ENCODE assay signal across 8 cellular contexts in genomic region chr11:111982019-111982464, GRCh38. TPM values are rescaled to one million over a fixed set of nuclear protein-coding genes. Genes with fewer than 3 reads are reported as not detected.
A peak's percentile ranks its signal among the peaks of the same experiment; 100 is the strongest.
DNase-seq lines count a peak whose midpoint lies in the region; ATAC-seq lines count a peak whose summit lies in the region.

No MANE protein-coding gene starts in this region.

- H3K4me2 ChIP-seq in trophoblast cell (ENCODE audit: low read length), result peak overlapping the region; percentile 27

- H2BK5ac ChIP-seq in trophoblast cell (ENCODE audit: low read depth, low read length, poor library complexity), result no peak overlapping the region

- no peak overlapping the region for H2AK5ac ChIP-seq in trophoblast cell (ENCODE audit: low read length)

- H3K18ac ChIP-seq in trophoblast cell (ENCODE audit: low read length), result no peak overlapping the region

- no peak overlapping the region for H4K12ac ChIP-seq in trophoblast cell (ENCODE audit: low read depth, low read length)

- peaks cover 2% of the 10 kb centered on the region for H3K27me3 ChIP-seq in trophoblast cell (ENCODE audit: insufficient read depth, low read length)

- no peak overlapping the region for H2BK12ac ChIP-seq in trophoblast cell (ENCODE audit: low read length)

- no peak overlapping the region for H3K9ac ChIP-seq in trophoblast cell (ENCODE audit: low read length)

- ATAC-seq in HG02678 (IDR thresholded peaks at IDR 0.05; ENCODE audit: unreplicated experiment) (peak; percentile 66), HG02588 (IDR thresholded peaks at IDR 0.05; ENCODE audit: unreplicated experiment) (no peak)

- no peak overlapping the region for H4K91ac ChIP-seq in trophoblast cell (ENCODE audit: low read depth, low read length)

- peaks cover 6% of the 10 kb centered on the region for H3K79me1 ChIP-seq in trophoblast cell (ENCODE audit: low read length)

- no peak overlapping the region for H3K23ac ChIP-seq in trophoblast cell (ENCODE audit: low read length)

- DNase-seq in ELR (ENCODE audit: low read depth) (peak; percentile 47), NCI-H69 (lab: John Stamatoyannopoulos, UW) (peak; percentile 74), glomerular visceral epithelial cell (ENCODE audit: extremely low spot score) (peak; percentile 56), trophoblast cell (peak; percentile 80 to 82), mesenteric fat pad (ENCODE audit: low spot score) (no peak)
- peak; percentile 21 for DNase-seq in activated gamma-delta T cell treated with anti-CD3 and anti-CD28 coated beads, Interleukin-2, amount 50 U/mL, for 16 hours (ENCODE audit: low read depth)

- H4K8ac ChIP-seq in trophoblast cell (ENCODE audit: low read depth, low read length), result no peak overlapping the region

- H3K14ac ChIP-seq in trophoblast cell (ENCODE audit: low read length), result no peak overlapping the region

- H3K9me3 ChIP-seq in trophoblast cell (ENCODE audit: insufficient read depth, low read depth, low read length), result no peaks in the 10 kb centered on the region

- no peaks in the 10 kb centered on the region for H3K36me3 ChIP-seq in trophoblast cell (ENCODE audit: control insufficient read depth in 1 of 2, insufficient read depth in 2 of 2, low read length in 2 of 2)

- peaks cover 7 to 11% of the 10 kb centered on the region in 2 experiments for H3K4me1 ChIP-seq in trophoblast cell (ENCODE audit: control insufficient read depth in 1 of 2, insufficient read depth in 2 of 2, low read length in 2 of 2)

- H2BK120ac ChIP-seq in trophoblast cell (ENCODE audit: insufficient read depth, low read length, poor library complexity), result no peak overlapping the region

- H2AFZ ChIP-seq in trophoblast cell (ENCODE audit: insufficient read depth, low read length, poor library complexity), result peak overlapping the region; percentile 59

- H3K4ac ChIP-seq in trophoblast cell (ENCODE audit: low read depth, low read length), result no peak overlapping the region

- no CpG with 5 or more reads among the region's 7 CpGs for WGBS in trophoblast cell (ENCODE audit: extremely low coverage, insufficient coverage, insufficient read length)

- H3K4me3 ChIP-seq in trophoblast cell (ENCODE audit: low read depth, low read length), result no peak overlapping the region

- H3K27ac ChIP-seq in trophoblast cell (ENCODE audit: low read depth, low read length), result no peak overlapping the region

- H3K79me2 ChIP-seq in trophoblast cell (ENCODE audit: control insufficient read depth, insufficient read depth, low read length, poor library complexity), result peaks cover 2% of the 10 kb centered on the region

RNA-seq across cellular contexts. Expression of gene DLAT, which starts 43.2 kb away (rescaled TPM):
- polyA plus RNA-seq in trophoblast cell (2013), result 23.8 and 24.0 TPM in 2 replicates
- total RNA-seq in mesenteric fat pad, result 77.7 TPM

RNA-seq across cellular contexts. Expression of gene DIXDC1, which starts 44.9 kb away (rescaled TPM):
- polyA plus RNA-seq in trophoblast cell (2013), result 3.0 and 3.1 TPM in 2 replicates
- 48.8 TPM for total RNA-seq in mesenteric fat pad
